In genomic region chrX:23756165-23756564, GRCh38 we compare ENCODE assay signal across 8 cellular contexts. TPM values are rescaled to one million over a fixed set of nuclear protein-coding genes. Genes with fewer than 3 reads are reported as not detected.
DNase-seq lines count a peak whose midpoint lies in the region; ATAC-seq, FAIRE-seq and TF ChIP-seq lines count a peak whose summit lies in the region.

No MANE protein-coding gene starts in this region.

- no peak overlapping the region for H4K5ac ChIP-seq in H1 (ENCODE audit: insufficient read length, low read depth, low read length)

- no peak overlapping the region for H3K4me2 ChIP-seq in H1 (ENCODE audit: insufficient read depth in 1 of 2, low read depth in 2 of 2, low read length in 2 of 2)

- H3K18ac ChIP-seq in H1 (ENCODE audit: extremely low read depth, low read length), result no peak overlapping the region

- H3K56ac ChIP-seq in H1 (replicated peaks; ENCODE audit: insufficient read length, low read depth, low read length), result no peak overlapping the region

- 12% methylated on average over 4 of the region's 4 CpGs; no CpG with 5 or more reads in 1 of the 2 experiments for WGBS in H1 (ENCODE audit: extremely low coverage in 1 of 2, insufficient coverage in 1 of 2, insufficient read length in 1 of 2, insufficient replicate concordance in 2 of 2, low coverage in 1 of 2, low lambda C conversion rate in 2 of 2, missing lambda C conversion rate in 1 of 2), 2 experiments
- 18 to 34% methylated on average over 4 of the region's 4 CpGs for WGBS in testis, 2 donors

- intact Hi-C loops in activated CD4-positive, alpha-beta T cell treated with anti-CD3 and anti-CD28 coated beads, Interleukin-2, amount 10 ng/mL, durations not matched to agents 24 days and 14 days (cut with micrococcal nuclease), result loop anchor here (1.0 to 2.0 kb wide), 3 partner anchors 13 to 146 kb away; partner anchors contain the start of gene ACOT9
- intact Hi-C loops in naive thymus-derived CD4-positive, alpha-beta T cell (cut with micrococcal nuclease), result loop anchor here (1.0 to 2.0 kb wide), 6 partner anchors 17 to 146 kb away; partner anchors contain the start of gene SAT1 (in 1 of the 2)
- intact Hi-C loops in testis (cut with DNase I; ENCODE audit: low total_unique reads), result no loop called here

- POLR2A ChIA-PET in H1 (lab: Charles Lee; ENCODE audit: partially characterized antibody), result no interaction called here
- POLR2A ChIA-PET in naive thymus-derived CD4-positive, alpha-beta T cell (lab: Charles Lee), result no interaction called here

- H3K23me2 ChIP-seq in H1 (ENCODE audit: low read depth, low read length), result no peaks in the 10 kb centered on the region

- no peaks in the 10 kb centered on the region for H3K27me3 Mint-ChIP-seq in activated CD4-positive, alpha-beta T cell treated with anti-CD3 and anti-CD28 coated beads, Interleukin-2, amount 10 ng/mL, durations not matched to agents 24 days and 14 days
- no peaks in the 10 kb centered on the region for H3K27me3 Mint-ChIP-seq in naive thymus-derived CD4-positive, alpha-beta T cell

- H2BK5ac ChIP-seq in H1 (ENCODE audit: low read depth, low read length), result no peak overlapping the region

- H3K27ac Mint-ChIP-seq in activated CD4-positive, alpha-beta T cell treated with anti-CD3 and anti-CD28 coated beads, Interleukin-2, amount 10 ng/mL, durations not matched to agents 24 days and 14 days, result peak overlapping the region; percentile 20
- H3K27ac Mint-ChIP-seq in naive thymus-derived CD4-positive, alpha-beta T cell, result no peak overlapping the region

- no peak overlapping the region for H4K91ac ChIP-seq in H1 (replicated peaks; ENCODE audit: insufficient read length, low read length)

- no peak overlapping the region for H2AK5ac ChIP-seq in H1 (ENCODE audit: low read depth, low read length)

- no peaks in the 10 kb centered on the region for H3K36me3 Mint-ChIP-seq in activated CD4-positive, alpha-beta T cell treated with anti-CD3 and anti-CD28 coated beads, Interleukin-2, amount 10 ng/mL, durations not matched to agents 24 days and 14 days (ENCODE audit: low read depth)
- H3K36me3 Mint-ChIP-seq in naive thymus-derived CD4-positive, alpha-beta T cell, result no peaks in the 10 kb centered on the region

- TF ChIP-seq CTCF in H1 (IDR thresholded peaks at IDR 0.05; ENCODE audit: control extremely low read depth in 1 of 3, insufficient read depth in 1 of 3, low read depth in 1 of 3, low read length in 3 of 3) (peak; percentile 18 to 56 (median 54)), testis (IDR thresholded peaks at IDR 0.05) (peak in 2 of 3 experiments; percentile 34 to 38)

- CTCF ChIA-PET in H1 (lab: Charles Lee; ENCODE audit: partially characterized antibody), result interaction anchor here (0.6 to 2.6 kb wide), 5 partner anchors 10 to 151 kb away, joined by 3 to 27 read pairs (median 4); no protein-coding TSS in a partner anchor
- CTCF ChIA-PET in naive thymus-derived CD4-positive, alpha-beta T cell (lab: Charles Lee), result interaction anchor here (0.6 to 1.1 kb wide), 3 partner anchors 19 to 146 kb away, joined by 4 to 9 read pairs (median 6); no protein-coding TSS in a partner anchor

- no peaks in the 10 kb centered on the region for H3K9me3 ChIP-seq in H1 (ENCODE audit: insufficient read depth in 2 of 2, low read depth in 1 of 2, low read length in 1 of 2)
- H3K9me3 ChIP-seq in naive thymus-derived CD4-positive, alpha-beta T cell (ENCODE audit: control insufficient read depth in 2 of 3, low read length in 3 of 3), result no peaks in the 10 kb centered on the region
- no peaks in the 10 kb centered on the region for H3K9me3 ChIP-seq in testis

- no peak overlapping the region for H2BK20ac ChIP-seq in H1 (ENCODE audit: low read length)

- TF ChIP-seq POLR2A in H1 (IDR thresholded peaks at IDR 0.05; ENCODE audit: control extremely low read depth in 1 of 2, low read depth in 2 of 2, low read length in 2 of 2) (no peak), testis (IDR thresholded peaks at IDR 0.05) (no peak)

- peak; percentile 7 for FAIRE-seq in H1 (lab: Jason Lieb, UNC)

- peak; percentile 14 for DNase-seq in NCI-H2029 (lab: John Stamatoyannopoulos, UW)
- DNase-seq in NCI-H2029 treated with DMSO at 0.1 percent for 48 hours (lab: John Stamatoyannopoulos, UW), result no peak
- DNase-seq in NCI-H446 treated with DMSO at 0.1 percent for 48 hours (lab: John Stamatoyannopoulos, UW), result peak; percentile 2
- DNase-seq in activated CD4-positive, alpha-beta T cell treated with anti-CD3 and anti-CD28 coated beads, Interleukin-2, amount 10 ng/mL, durations not matched to agents 24 days and 14 days, result peak; percentile 88
- DNase-seq in H1 (ENCODE audit: low read depth in 1 of 2, low spot score in 2 of 2), result peak in 1 of 2 experiments; percentile 61
- peak in 8 of 9 donors; percentile 23 to 63 (median 47) for DNase-seq in naive thymus-derived CD4-positive, alpha-beta T cell
- DNase-seq in testis, result peak; percentile 73

- no peak overlapping the region for H2BK12ac ChIP-seq in H1 (ENCODE audit: low read depth, low read length)

- H3K4me1 ChIP-seq in H1 (replicated peaks in 1 of 4; ENCODE audit: control insufficient read depth in 3 of 4, insufficient read depth in 4 of 4, low read length in 3 of 4), result no peaks in the 10 kb centered on the region
- H3K4me1 ChIP-seq in naive thymus-derived CD4-positive, alpha-beta T cell (ENCODE audit: control insufficient read depth in 2 of 2, insufficient read depth in 2 of 2, low read length in 2 of 2), result no peaks in the 10 kb centered on the region
- no peaks in the 10 kb centered on the region for H3K4me1 ChIP-seq in testis

- no peaks in the 10 kb centered on the region for H4K20me1 ChIP-seq in H1 (replicated peaks in 1 of 2; ENCODE audit: control insufficient read depth in 1 of 2, insufficient read depth in 2 of 2, low read length in 2 of 2)

- no peak overlapping the region for H3K23ac ChIP-seq in H1 (ENCODE audit: insufficient read length)

- peaks cover 6% of the 10 kb centered on the region for H3K4me1 Mint-ChIP-seq in activated CD4-positive, alpha-beta T cell treated with anti-CD3 and anti-CD28 coated beads, Interleukin-2, amount 10 ng/mL, durations not matched to agents 24 days and 14 days
- peaks cover 0 to 6% (median 0%) of the 10 kb centered on the region in 7 donors for H3K4me1 Mint-ChIP-seq in naive thymus-derived CD4-positive, alpha-beta T cell

- no peak overlapping the region for H3K4me3 Mint-ChIP-seq in activated CD4-positive, alpha-beta T cell treated with anti-CD3 and anti-CD28 coated beads, Interleukin-2, amount 10 ng/mL, durations not matched to agents 24 days and 14 days
- peak overlapping the region in 2 of 10 donors; percentile 33 to 54 for H3K4me3 Mint-ChIP-seq in naive thymus-derived CD4-positive, alpha-beta T cell

- no peak overlapping the region for H2BK120ac ChIP-seq in H1 (replicated peaks; ENCODE audit: low read depth, low read length)

- no peak overlapping the region for H3K14ac ChIP-seq in H1 (ENCODE audit: insufficient read length)

- H3K27ac ChIP-seq in H1 (ENCODE audit: low read depth, low read length) (no peak overlapping the region), testis (no peak overlapping the region)
- no peak overlapping the region for H3K27ac ChIP-seq in naive thymus-derived CD4-positive, alpha-beta T cell (ENCODE audit: low read depth, low read length)

- H3K27me3 ChIP-seq in H1 (replicated peaks in 1 of 4; ENCODE audit: control insufficient read depth in 3 of 4, extremely low read depth in 1 of 4, insufficient read depth in 3 of 4, low read length in 3 of 4), result no peaks in the 10 kb centered on the region
- no peaks in the 10 kb centered on the region for H3K27me3 ChIP-seq in naive thymus-derived CD4-positive, alpha-beta T cell (ENCODE audit: control insufficient read depth in 2 of 2, insufficient read depth in 2 of 2, low read length in 2 of 2)
- no peaks in the 10 kb centered on the region for H3K27me3 ChIP-seq in testis

- no peak overlapping the region for H3K9ac ChIP-seq in H1 (replicated peaks in 1 of 4; ENCODE audit: extremely low read depth in 1 of 4, low read depth in 3 of 4, low read length in 3 of 4)

- no peak for TF ChIP-seq EP300 in H1 (IDR thresholded peaks at IDR 0.05; ENCODE audit: borderline replicate concordance in 1 of 2, low read depth in 2 of 2, low read length in 2 of 2)

- TF ChIP-seq RAD21 in H1 (IDR thresholded peaks at IDR 0.05 in 1 of 2, conservative IDR thresholded peaks at IDR 0.05 in 1 of 2; ENCODE audit: low read depth in 2 of 2, low read length in 2 of 2), result peak; percentile 24 to 56; a peak in 3 of 4 replicates

- no peaks in the 10 kb centered on the region for H3K79me1 ChIP-seq in H1 (ENCODE audit: low read depth, low read length)

- peak; percentile 66 for ATAC-seq in HG02678 (IDR thresholded peaks at IDR 0.05; ENCODE audit: unreplicated experiment)
- peak; percentile 84 for ATAC-seq in naive thymus-derived CD4-positive, alpha-beta T cell

- H2BK15ac ChIP-seq in H1 (ENCODE audit: low read length), result no peak overlapping the region

- no peak overlapping the region for H2AFZ ChIP-seq in H1 (ENCODE audit: low read length)

- H3K4ac ChIP-seq in H1 (replicated peaks; ENCODE audit: insufficient read length, low read depth, low read length), result no peak overlapping the region

- no peaks in the 10 kb centered on the region for H3K9me3 Mint-ChIP-seq in activated CD4-positive, alpha-beta T cell treated with anti-CD3 and anti-CD28 coated beads, Interleukin-2, amount 10 ng/mL, durations not matched to agents 24 days and 14 days
- H3K9me3 Mint-ChIP-seq in naive thymus-derived CD4-positive, alpha-beta T cell, result no peaks in the 10 kb centered on the region

- no peak overlapping the region for H3K4me3 ChIP-seq in H1 (ENCODE audit: extremely low read depth in 1 of 4, insufficient read depth in 2 of 4, low read depth in 3 of 4, low read length in 4 of 4)
- H3K4me3 ChIP-seq in naive thymus-derived CD4-positive, alpha-beta T cell (ENCODE audit: low read length), result no peak overlapping the region
- H3K4me3 ChIP-seq in testis, result no peak overlapping the region

- H3K36me3 ChIP-seq in H1 (ENCODE audit: control insufficient read depth in 2 of 4, insufficient read depth in 4 of 4, low read length in 3 of 4), result no peaks in the 10 kb centered on the region
- H3K36me3 ChIP-seq in naive thymus-derived CD4-positive, alpha-beta T cell (ENCODE audit: control insufficient read depth in 2 of 3, insufficient read depth in 3 of 3, low read length in 3 of 3), result no peaks in the 10 kb centered on the region
- H3K36me3 ChIP-seq in testis (ENCODE audit: low read depth, missing control alignments), result no peaks in the 10 kb centered on the region

- H4K8ac ChIP-seq in H1 (ENCODE audit: extremely low read depth, insufficient read depth, low read length), result no peak overlapping the region

- H3K79me2 ChIP-seq in H1 (ENCODE audit: control insufficient read depth in 1 of 2, insufficient read depth in 2 of 2, low read length in 2 of 2), result no peaks in the 10 kb centered on the region

RNA-seq across cellular contexts. Expression of gene ACOT9, which starts 13.1 kb away (rescaled TPM):
- 53.3 and 54.6 TPM in 2 replicates for total RNA-seq in activated CD4-positive, alpha-beta T cell treated with anti-CD3 and anti-CD28 coated beads, Interleukin-2, amount 10 ng/mL, durations not matched to agents 24 days and 14 days
- total RNA-seq in H1 (2021; fragmentation: NEBNext Ultra II Directional; extraction: Animal tissue kit (Norgen Biotek cat#: 25700)), result 37.4 and 39.5 TPM in 2 replicates
- polyA plus RNA-seq in H1 (2011; rRNA removed) (12.4 and 20.7 TPM in 2 replicates), testis (ENCODE audit: insufficient read depth, low read depth, low replicate concordance) (22.0 TPM)
- polyA plus RNA-seq in H1 (2011; cell fraction: cytosol; rRNA removed), result 27.6 TPM
- 13.2 TPM for polyA plus RNA-seq in H1 (2011; cell fraction: nucleus; rRNA removed)
- 29.6 to 40.6 TPM (median 34.8 TPM) in 4 replicates for polyA plus RNA-seq in H1 (2012, experiment 1 of 2)
- polyA plus RNA-seq in H1 (2012, experiment 2 of 2), result 11.6 TPM
- polyA plus RNA-seq in H1 (2013, experiment 1 of 2), result 29.2 TPM
- 31.4 TPM for polyA plus RNA-seq in H1 (2013, experiment 2 of 2)
- polyA minus RNA-seq in H1 (2011; rRNA and poly(A)+ RNA removed), result 18.2 and 23.2 TPM in 2 replicates
- polyA minus RNA-seq in H1 (2011; cell fraction: cytosol; rRNA and poly(A)+ RNA removed), result 22.2 TPM
- 21.2 TPM for polyA minus RNA-seq in H1 (2011; cell fraction: nucleus; rRNA and poly(A)+ RNA removed)
- total RNA-seq in naive thymus-derived CD4-positive, alpha-beta T cell, result 10 to 100 TPM in 2 of 5 experiments, 1 to 10 TPM in 3; 8.2 to 40.1 (median 9.1) TPM
- polyA plus RNA-seq in naive thymus-derived CD4-positive, alpha-beta T cell, result 1 to 10 TPM; 5.9 to 8.6 TPM
- 10 to 100 TPM; 27.1 to 29.4 TPM for total RNA-seq in testis

RNA-seq across cellular contexts. Expression of gene SAT1, which starts 26.8 kb away (rescaled TPM):
- total RNA-seq in activated CD4-positive, alpha-beta T cell treated with anti-CD3 and anti-CD28 coated beads, Interleukin-2, amount 10 ng/mL, durations not matched to agents 24 days and 14 days, result 58.3 and 59.9 TPM in 2 replicates
- total RNA-seq in H1 (2021; fragmentation: NEBNext Ultra II Directional; extraction: Animal tissue kit (Norgen Biotek cat#: 25700)), result 26.3 and 29.2 TPM in 2 replicates
- 23.4 and 36.8 TPM in 2 replicates for polyA plus RNA-seq in H1 (2011; rRNA removed)
- polyA plus RNA-seq in H1 (2011; cell fraction: cytosol; rRNA removed), result 58.5 TPM
- 15.9 TPM for polyA plus RNA-seq in H1 (2011; cell fraction: nucleus; rRNA removed)
- 44.4 to 69.5 TPM (median 50.8 TPM) in 4 replicates for polyA plus RNA-seq in H1 (2012, experiment 1 of 2)
- polyA plus RNA-seq in H1 (2012, experiment 2 of 2), result 24.3 TPM
- polyA plus RNA-seq in H1 (2013, experiment 1 of 2), result 42.9 TPM
- polyA plus RNA-seq in H1 (2013, experiment 2 of 2), result 42.0 TPM
- polyA minus RNA-seq in H1 (2011; rRNA and poly(A)+ RNA removed), result 17.1 and 18.3 TPM in 2 replicates
- 10.9 TPM for polyA minus RNA-seq in H1 (2011; cell fraction: cytosol; rRNA and poly(A)+ RNA removed)
- polyA minus RNA-seq in H1 (2011; cell fraction: nucleus; rRNA and poly(A)+ RNA removed), result 25.7 TPM
- total RNA-seq in naive thymus-derived CD4-positive, alpha-beta T cell, result 1,000 to 10,000 TPM in 1 of 5 experiments, 100 to 1,000 TPM in 3, 10 to 100 TPM in 1; 68.4 to 1,059 (median 127) TPM
- 10 to 100 TPM; 67.9 to 75.8 TPM for polyA plus RNA-seq in naive thymus-derived CD4-positive, alpha-beta T cell
- 100 to 1,000 TPM; 299 to 459 TPM for total RNA-seq in testis
- 258 TPM for polyA plus RNA-seq in testis (ENCODE audit: insufficient read depth, low read depth, low replicate concordance)
